11 cellular contexts compared by ENCODE assay signal in genomic region chr10:15200626-15201025, GRCh38. TPM values are rescaled to one million over a fixed set of nuclear protein-coding genes. Genes with fewer than 3 reads are reported as not detected.
DNase-seq lines count a peak whose midpoint lies in the region; ATAC-seq and TF ChIP-seq lines count a peak whose summit lies in the region.
"Had no signal": no experiment of that assay in that cellular context is flagged by ENCODE, and none has a peak within 500 bp of the region (broad histone marks: within the 10 kb centered on the region; RNA-seq: fewer than 3 reads in every experiment).

No MANE protein-coding gene starts in this region.

- H3K27me3 Mint-ChIP-seq in MCF 10A (ENCODE audit: insufficient read depth, unreplicated experiment) = no peaks in the 10 kb centered on the region
- no peaks in the 10 kb centered on the region for H3K27me3 Mint-ChIP-seq in activated T-helper 17 cell treated with anti-CD3 and anti-CD28 coated beads, Interleukin-2, amount 50 U/mL, for 72 hours
- no peaks in the 10 kb centered on the region for H3K27me3 Mint-ChIP-seq in type B pancreatic cell

- intact Hi-C loops in MCF 10A (cut with micrococcal nuclease) = loop anchor here (5.0 kb wide), 1 partner anchor 33 kb away; the partner anchor contains the start of gene NMT2
- intact Hi-C loops in breast epithelium (cut with DNase I; ENCODE audit: low total_unique reads) = no loop called here
- intact Hi-C loops in left ventricle myocardium superior (cut with micrococcal nuclease) = no loop called here

- TF ChIP-seq CTCF in MCF 10A (IDR thresholded peaks at IDR 0.05; ENCODE audit: unreplicated experiment) (no peak), breast epithelium (IDR thresholded peaks at IDR 0.05) (no peak), type B pancreatic cell (conservative IDR thresholded peaks at IDR 0.05) (no peak)

- TF ChIP-seq POLR2A in breast epithelium (IDR thresholded peaks at IDR 0.05) = no peak

- no peaks in the 10 kb centered on the region for H3K9me3 ChIP-seq in breast epithelium
- H3K9me3 ChIP-seq: tibial nerve had no signal

- no peaks in the 10 kb centered on the region for H3K4me1 ChIP-seq in breast epithelium

- H3K36me3 Mint-ChIP-seq in MCF 10A (ENCODE audit: insufficient read depth, unreplicated experiment) (no peaks in the 10 kb centered on the region), type B pancreatic cell (peaks cover 1% of the 10 kb centered on the region)
- no peaks in the 10 kb centered on the region for H3K36me3 Mint-ChIP-seq in activated T-helper 17 cell treated with anti-CD3 and anti-CD28 coated beads, Interleukin-2, amount 50 U/mL, for 72 hours (ENCODE audit: low read depth)

- H3K9me3 Mint-ChIP-seq in MCF 10A (ENCODE audit: unreplicated experiment) (no peaks in the 10 kb centered on the region), type B pancreatic cell (no peaks in the 10 kb centered on the region)
- no peaks in the 10 kb centered on the region for H3K9me3 Mint-ChIP-seq in activated T-helper 17 cell treated with anti-CD3 and anti-CD28 coated beads, Interleukin-2, amount 50 U/mL, for 72 hours

- H3K27ac Mint-ChIP-seq in MCF 10A (ENCODE audit: low read depth, unreplicated experiment) (no peak overlapping the region), type B pancreatic cell (peak overlapping the region; percentile 75)
- H3K27ac Mint-ChIP-seq in activated T-helper 17 cell treated with anti-CD3 and anti-CD28 coated beads, Interleukin-2, amount 50 U/mL, for 72 hours = peak overlapping the region; percentile 17

- H3K27me3 ChIP-seq in breast epithelium = no peaks in the 10 kb centered on the region
- H3K27me3 ChIP-seq: tibial nerve had no signal

- POLR2A ChIA-PET in MCF 10A (lab: Yijun Ruan, JAX) = interaction anchor here (1.3 to 1.6 kb wide), 2 partner anchors 28 to 32 kb away, joined by 3 to 5 read pairs; partner anchors contain the start of gene NMT2

- no TSS peak for BruUV-seq in MCF 10A (replicated peaks; lab: Mats Ljungman, UMichigan)

- DNase-seq in MCF 10A (ENCODE audit: unreplicated experiment) (peak; percentile 57), breast epithelium (ENCODE audit: low spot score in 2 of 2) (no peak), left ventricle myocardium superior (no peak), type B pancreatic cell (ENCODE audit: extremely low spot score, unreplicated experiment) (no peak), medulla oblongata (ENCODE audit: extremely low spot score) (no peak), cerebellar nuclear complex (lab: John Stamatoyannopoulos, UW) (no peak)
- DNase-seq: 8988T, NCI-H1092 treated with DMSO at 0.1 percent for 48 hours had no signal

- H3K4me3 ChIP-seq in breast epithelium = no peak overlapping the region
- H3K4me3 ChIP-seq: tibial nerve had no signal

- H3K4me3 Mint-ChIP-seq in MCF 10A (ENCODE audit: unreplicated experiment) (no peak overlapping the region), type B pancreatic cell (no peak overlapping the region)
- H3K4me3 Mint-ChIP-seq in activated T-helper 17 cell treated with anti-CD3 and anti-CD28 coated beads, Interleukin-2, amount 50 U/mL, for 72 hours = no peak overlapping the region

- peak; percentile 32 for ATAC-seq in activated T-helper 17 cell treated with anti-CD3 and anti-CD28 coated beads, Interleukin-2, amount 50 U/mL, for 72 hours (replicated peaks)
- ATAC-seq in left ventricle myocardium superior = peak; percentile 52
- ATAC-seq in HG02970 (IDR thresholded peaks at IDR 0.05; ENCODE audit: low FRiP score, unreplicated experiment) = no peak

- no peak overlapping the region for H3K27ac ChIP-seq in breast epithelium
- H3K27ac ChIP-seq: tibial nerve had no signal

- CTCF ChIA-PET in MCF 10A (lab: Yijun Ruan, JAX) = no interaction called here

- H3K4me1 Mint-ChIP-seq in MCF 10A (ENCODE audit: insufficient read depth, unreplicated experiment) (peaks cover 8% of the 10 kb centered on the region), type B pancreatic cell (ENCODE audit: unreplicated experiment) (peaks cover 36% of the 10 kb centered on the region)
- H3K4me1 Mint-ChIP-seq in activated T-helper 17 cell treated with anti-CD3 and anti-CD28 coated beads, Interleukin-2, amount 50 U/mL, for 72 hours = peaks cover 21% of the 10 kb centered on the region

- H3K36me3 ChIP-seq in breast epithelium = no peaks in the 10 kb centered on the region
- H3K36me3 ChIP-seq: tibial nerve had no signal

RNA-seq across cellular contexts. Expression of gene NMT2, which starts 32.1 kb away (rescaled TPM):
- total RNA-seq in MCF 10A (2022) (9.6 and 10.5 TPM in 2 replicates), breast epithelium (10 to 100 TPM; 18.4 to 48.3 (median 32.4) TPM), left ventricle myocardium superior (14.9 TPM), type B pancreatic cell (ENCODE audit: low replicate concordance) (9.0 and 23.1 TPM in 2 replicates)
- total RNA-seq in activated T-helper 17 cell treated with anti-CD3 and anti-CD28 coated beads, Interleukin-2, amount 50 U/mL, for 72 hours = 10 to 100 TPM; 18.4 to 35.6 TPM
